8 cellular contexts compared by ENCODE assay signal in the genomic region with DNA sequence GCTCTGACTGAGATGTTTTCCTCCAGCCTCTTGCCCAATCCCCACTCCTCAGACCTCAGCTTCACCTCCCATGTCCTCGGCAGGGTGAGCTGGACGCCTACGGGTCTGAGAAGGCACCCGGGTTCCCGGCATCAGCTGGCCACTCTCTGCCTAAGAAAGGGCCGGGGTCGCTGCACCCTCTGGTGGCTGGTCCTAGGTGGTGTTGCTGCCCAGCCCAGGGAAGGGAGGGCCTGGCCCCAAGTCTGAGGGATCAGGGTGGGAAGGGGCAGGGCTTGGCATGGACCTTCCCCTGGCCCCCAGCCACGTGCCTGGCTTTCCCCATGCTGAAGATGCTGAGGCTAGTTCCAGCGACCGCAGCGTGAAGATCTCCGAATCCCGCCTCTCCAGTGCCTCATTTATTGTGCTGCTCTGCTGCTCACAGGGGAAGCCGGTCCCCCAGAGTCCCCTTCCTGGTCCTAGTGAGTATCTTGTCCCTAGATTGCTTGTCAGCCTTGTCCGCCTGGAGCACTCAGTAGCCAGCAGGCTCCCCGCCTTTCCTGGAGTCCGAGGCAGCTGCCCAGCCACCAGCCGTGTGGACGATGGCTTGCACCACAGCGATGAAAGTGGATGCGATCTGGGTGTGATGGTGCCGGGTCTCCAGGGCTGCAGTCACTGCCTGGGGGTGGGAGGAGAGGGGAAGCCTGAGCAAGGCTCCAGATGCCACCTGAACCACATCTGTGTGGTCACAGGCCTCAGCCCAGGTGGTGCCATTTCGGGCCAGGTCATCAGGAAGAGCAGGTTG. TPM values are rescaled to one million over a fixed set of nuclear protein-coding genes. Genes with fewer than 3 reads are reported as not detected.
DNase-seq lines count a peak whose midpoint lies in the region; ATAC-seq and TF ChIP-seq lines count a peak whose summit lies in the region.

No MANE protein-coding gene starts in this region.

- H3K4me1 ChIP-seq in BLaER1 treated with 17β-estradiol and CSF1 and Interleukin-3, amounts not matched to agents 10 nM and 100 nM: peaks cover 45 to 52% (median 47%) of the 10 kb centered on the region in 10 experiments
- H3K4me1 ChIP-seq in OCI-LY3 (ENCODE audit: low read length) (peaks cover 10% of the 10 kb centered on the region), testis (peaks cover 25% of the 10 kb centered on the region)

- peak overlapping the region in 2 of 3 experiments; percentile 15 to 38 for H3K4me3 Mint-ChIP-seq in nephron

- H3K9ac ChIP-seq in BLaER1 treated with 17β-estradiol and CSF1 and Interleukin-3, amounts not matched to agents 10 nM and 100 nM: peak overlapping the region; percentile 28 to 64 (median 51); a peak in 16 of 22 replicates
- H3K9ac ChIP-seq in OCI-LY3 (ENCODE audit: low read length): no peak overlapping the region

- no peaks in the 10 kb centered on the region for H3K27me3 Mint-ChIP-seq in nephron (ENCODE audit: low read depth)

- H3K4me2 ChIP-seq in BLaER1 treated with 17β-estradiol and CSF1 and Interleukin-3, amounts not matched to agents 10 nM and 100 nM: peak overlapping the region; percentile 48 to 98 (median 77)
- H3K4me2 ChIP-seq in OCI-LY3 (ENCODE audit: low read length): peak overlapping the region; percentile 28; the same call in 1 of the 2 replicates

- no peaks in the 10 kb centered on the region for H3K36me3 ChIP-seq in BLaER1 treated with 17β-estradiol and CSF1 and Interleukin-3, amounts not matched to agents 10 nM and 100 nM
- H3K36me3 ChIP-seq in OCI-LY3 (replicated peaks; ENCODE audit: low read depth, low read length) (no peaks in the 10 kb centered on the region), testis (ENCODE audit: low read depth, missing control alignments) (no peaks in the 10 kb centered on the region)

- WGBS in testis, 2 donors: 54 to 63% methylated on average over 10 to 23 of the region's 23 CpGs

- H3K27ac Mint-ChIP-seq in nephron: peak overlapping the region; percentile 71 to 85 (median 82)

- H3K9me3 ChIP-seq in BLaER1 treated with 17β-estradiol and CSF1 and Interleukin-3, amounts not matched to agents 10 nM and 100 nM (replicated peaks in 1 of 11): no peaks in the 10 kb centered on the region
- H3K9me3 ChIP-seq in OCI-LY3 (ENCODE audit: insufficient read depth, low read length): no peaks in the 10 kb centered on the region
- H3K9me3 ChIP-seq in testis: no peaks in the 10 kb centered on the region

- no peaks in the 10 kb centered on the region for H3K79me2 ChIP-seq in OCI-LY3 (ENCODE audit: low read length)

- no peaks in the 10 kb centered on the region for H3K27me3 ChIP-seq in BLaER1 treated with 17β-estradiol and CSF1 and Interleukin-3, amounts not matched to agents 10 nM and 100 nM
- H3K27me3 ChIP-seq in OCI-LY3 (ENCODE audit: low read depth, low read length) (no peaks in the 10 kb centered on the region), testis (no peaks in the 10 kb centered on the region)

- TF ChIP-seq CTCF in OCI-LY3 (IDR thresholded peaks at IDR 0.05; ENCODE audit: low read depth, low read length) (peak; percentile 69), nephron (IDR thresholded peaks at IDR 0.05; ENCODE audit: unreplicated experiment in 3 of 3) (peak; percentile 79 to 83 (median 81)), testis (IDR thresholded peaks at IDR 0.05) (peak; percentile 82 to 93 (median 93))

- TF ChIP-seq POLR2A in testis (IDR thresholded peaks at IDR 0.05): no peak

- no peaks in the 10 kb centered on the region for H3K36me3 Mint-ChIP-seq in nephron (ENCODE audit: low read depth)

- no peaks in the 10 kb centered on the region for H3K9me3 Mint-ChIP-seq in nephron

- peak; percentile 85 for DNase-seq in GOT3 (lab: John Stamatoyannopoulos, UW)
- peak; percentile 71 to 72 for DNase-seq in activated T-cell treated with anti-CD3 and anti-CD28 coated beads, Interleukin-2, amount 50 U/mL, for 48 hours
- peak; percentile 98 for DNase-seq in fibroblast of peridontal ligament (ENCODE audit: extremely low read depth)
- peak; percentile 92 for DNase-seq in testis

- intact Hi-C loops in testis (cut with DNase I; ENCODE audit: low total_unique reads): no loop called here

- no peak for ATAC-seq in HG02571 (IDR thresholded peaks at IDR 0.05; ENCODE audit: unreplicated experiment)

- peaks cover 37% of the 10 kb centered on the region for H3K4me1 Mint-ChIP-seq in nephron

- H3K27ac ChIP-seq in BLaER1 treated with 17β-estradiol and CSF1 and Interleukin-3, amounts not matched to agents 10 nM and 100 nM: peak overlapping the region in 10 of 11 experiments; percentile 21 to 70 (median 58); a peak in 17 of 22 replicates
- no peak overlapping the region for H3K27ac ChIP-seq in OCI-LY3 (ENCODE audit: low read length)
- peak overlapping the region; percentile 18 to 60 for H3K27ac ChIP-seq in testis

- peak overlapping the region; percentile 68; the same call in 1 of the 2 replicates for H2AFZ ChIP-seq in OCI-LY3 (ENCODE audit: low read depth, low read length)

- H3K4me3 ChIP-seq in BLaER1 treated with 17β-estradiol and CSF1 and Interleukin-3, amounts not matched to agents 10 nM and 100 nM: no peak overlapping the region
- H3K4me3 ChIP-seq in OCI-LY3 (ENCODE audit: low read length) (no peak overlapping the region), testis (no peak overlapping the region)

- no peaks in the 10 kb centered on the region for H4K20me1 ChIP-seq in BLaER1 treated with 17β-estradiol and CSF1 and Interleukin-3, amounts not matched to agents 10 nM and 100 nM
- H4K20me1 ChIP-seq in OCI-LY3 (ENCODE audit: insufficient read depth, low read length): no peaks in the 10 kb centered on the region

RNA-seq across cellular contexts. Expression of gene GGT5, which starts 2.9 kb away (rescaled TPM):
- total RNA-seq in testis: 10 to 100 TPM; 15.0 to 22.9 TPM
- 27.1 TPM for polyA plus RNA-seq in testis (ENCODE audit: insufficient read depth, low read depth, low replicate concordance)

RNA-seq across cellular contexts. Expression of gene SPECC1L, which starts 22.9 kb away (rescaled TPM):
- 10 to 100 TPM; 82.3 to 83.6 TPM for total RNA-seq in testis
- polyA plus RNA-seq in testis (ENCODE audit: insufficient read depth, low read depth, low replicate concordance): 70.0 TPM
